Comparison of ENCODE assay signal across 1 cellular context in the genomic region with DNA sequence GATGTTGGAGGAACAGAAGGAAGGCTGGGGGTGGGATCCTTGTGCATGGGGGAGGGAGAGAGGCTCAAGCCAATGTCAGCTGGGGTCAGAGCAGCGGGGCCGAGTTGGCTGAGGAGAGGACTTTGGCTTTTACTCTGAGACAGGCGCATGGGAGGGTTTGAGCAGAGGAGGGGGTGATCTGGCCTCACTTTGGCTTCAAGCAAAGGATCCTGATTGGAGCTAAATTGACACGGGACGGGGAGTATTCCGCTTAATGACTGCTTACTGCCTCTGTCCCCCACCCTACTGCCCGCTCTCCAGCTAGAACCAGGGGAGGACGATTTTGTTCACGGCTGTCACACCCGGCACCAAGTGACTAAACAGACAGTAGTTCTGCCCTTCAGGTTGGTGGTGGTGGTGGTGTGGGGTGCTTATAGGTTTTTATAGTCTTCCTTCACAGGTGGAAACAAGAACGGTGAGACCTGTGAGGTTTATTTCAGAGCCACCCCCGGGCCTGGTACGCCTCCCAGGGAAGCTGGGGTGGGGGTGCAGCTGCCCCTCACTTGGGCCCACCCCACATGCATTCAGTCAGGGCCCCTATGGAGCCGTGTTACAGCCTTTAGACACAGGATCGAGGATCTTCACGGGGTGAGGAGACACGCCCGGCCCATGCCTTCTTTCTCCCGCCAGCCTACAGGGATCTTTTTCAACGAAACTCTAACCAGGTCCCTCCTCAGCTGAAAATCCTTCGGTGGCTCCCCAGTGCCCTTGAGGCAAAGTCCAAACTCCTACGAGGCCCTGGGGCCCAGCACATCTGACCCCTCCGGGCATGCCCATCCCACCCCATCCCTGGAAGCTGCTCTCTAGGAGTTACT.
TF ChIP-seq lines count a peak whose summit lies in the region.

No MANE protein-coding gene starts in this region.

TF ChIP-seq in IMR-90, 13 proteins besides CTCF, POLR2A, EP300 and RAD21 (continued from another document):
- TF ChIP-seq CEBPB (IDR thresholded peaks at IDR 0.05; ENCODE audit: low read depth, low read length), result no peak
- no peak for TF ChIP-seq SMC3 (IDR thresholded peaks at IDR 0.05; ENCODE audit: low read depth, low read length)
- TF ChIP-seq CHD1 (IDR thresholded peaks at IDR 0.05; ENCODE audit: low read depth, low read length), result no peak
- TF ChIP-seq, protein P1, sequence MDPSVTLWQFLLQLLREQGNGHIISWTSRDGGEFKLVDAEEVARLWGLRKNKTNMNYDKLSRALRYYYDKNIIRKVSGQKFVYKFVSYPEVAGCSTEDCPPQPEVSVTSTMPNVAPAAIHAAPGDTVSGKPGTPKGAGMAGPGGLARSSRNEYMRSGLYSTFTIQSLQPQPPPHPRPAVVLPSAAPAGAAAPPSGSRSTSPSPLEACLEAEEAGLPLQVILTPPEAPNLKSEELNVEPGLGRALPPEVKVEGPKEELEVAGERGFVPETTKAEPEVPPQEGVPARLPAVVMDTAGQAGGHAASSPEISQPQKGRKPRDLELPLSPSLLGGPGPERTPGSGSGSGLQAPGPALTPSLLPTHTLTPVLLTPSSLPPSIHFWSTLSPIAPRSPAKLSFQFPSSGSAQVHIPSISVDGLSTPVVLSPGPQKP (IDR thresholded peaks at IDR 0.05; ENCODE audit: borderline replicate concordance, low read depth, low read length), result no peak
- no peak for TF ChIP-seq BHLHE40 (IDR thresholded peaks at IDR 0.05; ENCODE audit: low read depth, low read length)
